ENCODE assay signal across 18 cellular contexts in genomic region chr10:15310776-15311175, GRCh38.
"Had no signal": no experiment of that assay in that cellular context is flagged by ENCODE, and none has a peak within 500 bp of the region (broad histone marks: within the 10 kb centered on the region; RNA-seq: fewer than 3 reads in every experiment).

No MANE protein-coding gene starts in this region.

- H3K27ac Mint-ChIP-seq: naive B cell, type B pancreatic cell had no signal

- H3K36me3 ChIP-seq: heart left ventricle, ovary, thyroid gland had no signal

- H3K36me3 Mint-ChIP-seq: naive B cell had no signal

- H3K4me3 ChIP-seq: heart left ventricle, ovary, thyroid gland had no signal

- DNase-seq: dermis blood vessel endothelial cell; effector CD4-positive, alpha-beta T cell; endodermal cell; heart left ventricle; hippocampal formation; kidney glomerular epithelial cell; mesendoderm; naive B cell; ovary; right cardiac atrium; small intestine; stimulated activated CD4-positive, alpha-beta T cell treated with anti-CD3 and anti-CD28 coated beads, Interleukin-2, amount 100 ng/mL, for 48 hours; stimulated activated naive CD4-positive, alpha-beta T cell treated with Interleukin-2 at 50 U/mL for 16 hours had no signal

- H3K9me3 Mint-ChIP-seq: endodermal cell, naive B cell had no signal

- FAIRE-seq: colon, frontal cortex, small intestine, urothelium cell line had no signal

- H3K9me3 ChIP-seq: heart left ventricle, ovary, thyroid gland had no signal

- H3K4me3 Mint-ChIP-seq: endodermal cell, naive B cell, type B pancreatic cell had no signal

- H3K27me3 Mint-ChIP-seq: type B pancreatic cell had no signal

- H3K27me3 ChIP-seq: heart left ventricle, ovary, thyroid gland had no signal

- H3K27ac ChIP-seq: heart left ventricle, ovary had no signal

- ATAC-seq: heart left ventricle, right cardiac atrium had no signal
